1 cellular context compared by ENCODE assay signal in the genomic region with DNA sequence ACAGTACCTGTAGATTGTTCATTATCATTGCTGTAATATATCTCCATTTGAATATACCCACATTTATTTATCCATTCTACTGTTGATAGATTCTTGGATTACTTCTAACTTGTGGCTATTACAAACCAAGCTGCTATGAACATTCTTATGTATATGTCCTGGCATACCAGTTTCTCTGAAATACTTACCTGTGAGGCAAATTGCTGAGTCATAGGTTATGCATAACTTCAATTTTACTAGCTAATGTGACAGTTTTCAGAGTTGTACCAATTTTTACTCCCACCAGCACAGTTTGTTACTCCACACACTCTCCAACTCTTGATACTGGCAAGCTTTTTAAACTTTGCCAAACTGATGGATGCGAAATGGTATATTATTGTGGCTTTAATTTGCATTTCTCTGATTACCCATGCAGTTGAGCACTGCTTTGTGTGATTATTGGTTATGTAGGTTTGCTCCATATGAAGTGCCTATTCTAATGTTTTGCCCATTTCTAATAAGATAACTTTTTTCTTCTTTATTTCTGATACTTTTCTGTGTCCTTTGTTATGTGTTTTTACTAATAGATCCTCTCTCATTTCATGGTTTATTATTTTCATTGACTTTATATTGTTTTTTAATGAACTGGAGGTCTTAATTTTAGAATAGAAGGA.
A peak's percentile ranks its signal among the peaks of the same experiment; 100 is the strongest.
TF ChIP-seq lines count a peak whose summit lies in the region.

No MANE protein-coding gene starts in this region.

TF ChIP-seq in H1, 55 proteins besides CTCF, POLR2A, EP300 and RAD21 (continued from another document):
- peak; percentile 51 for TF ChIP-seq MAFK (IDR thresholded peaks at IDR 0.05; ENCODE audit: low read depth, low read length)
